ENCODE assay signal across 10 cellular contexts in genomic region chrX:132071260-132071659, GRCh38. TPM values are rescaled to one million over a fixed set of nuclear protein-coding genes. Genes with fewer than 3 reads are reported as not detected.
A peak's percentile ranks its signal among the peaks of the same experiment; 100 is the strongest.
DNase-seq lines count a peak whose midpoint lies in the region; ATAC-seq and TF ChIP-seq lines count a peak whose summit lies in the region.
"Had no signal": no experiment of that assay in that cellular context is flagged by ENCODE, and none has a peak within 500 bp of the region (broad histone marks: within the 10 kb centered on the region; RNA-seq: fewer than 3 reads in every experiment).

No MANE protein-coding gene starts in this region.

- no peak overlapping the region for H3K4me2 ChIP-seq in mammary epithelial cell (ENCODE audit: insufficient read depth, low read depth, low read length)

- H3K4me1 Mint-ChIP-seq in T-helper 2 cell treated with Interferon-gamma antibody and Interleukin-4, amounts not matched to agents 5 μg/mL and 100 μg/mL, for 36 hours (ENCODE audit: low read depth), result no peaks in the 10 kb centered on the region
- H3K4me1 Mint-ChIP-seq in activated T-helper 2 cell treated with anti-CD3 and anti-CD28 coated beads, Interferon-gamma antibody, Interleukin-2, Interleukin-4, amounts not matched to agents 10 μg/mL and 5 μg/mL and 100 μg/mL, durations not matched to agents 14 hours and 24 hours and 36 hours (ENCODE audit: low read depth), result no peaks in the 10 kb centered on the region

- H3K4me3 Mint-ChIP-seq in T-helper 2 cell treated with Interferon-gamma antibody and Interleukin-4, amounts not matched to agents 5 μg/mL and 100 μg/mL, for 36 hours, result no peak overlapping the region
- no peak overlapping the region for H3K4me3 Mint-ChIP-seq in activated T-helper 2 cell treated with anti-CD3 and anti-CD28 coated beads, Interferon-gamma antibody, Interleukin-2, Interleukin-4, amounts not matched to agents 10 μg/mL and 5 μg/mL and 100 μg/mL, durations not matched to agents 14 hours and 24 hours and 36 hours (ENCODE audit: low read depth)
- H3K4me3 Mint-ChIP-seq: activated T-cell treated with anti-CD3 and anti-CD28 coated beads, Interleukin-2, amount 50 U/mL, for 72 hours had no signal

- no peak for ATAC-seq in lower lobe of right lung
- ATAC-seq in HG03025 (IDR thresholded peaks at IDR 0.05; ENCODE audit: low FRiP score, unreplicated experiment), result no peak
- ATAC-seq in HG03565 (IDR thresholded peaks at IDR 0.05; ENCODE audit: unreplicated experiment), result no peak
- ATAC-seq: activated T-cell treated with anti-CD3 and anti-CD28 coated beads, Interleukin-2, amount 50 U/mL, for 72 hours had no signal

- peak; percentile 13 for DNase-seq in D341Med (ENCODE audit: low spot score)
- DNase-seq in LNCaP clone FGC (ENCODE audit: low read depth), result no peak
- DNase-seq in mammary epithelial cell, result peak; percentile 7
- no peak for DNase-seq in lower lobe of right lung
- no peak for DNase-seq in T-helper 2 cell treated with Interferon-gamma antibody and Interleukin-4, amounts not matched to agents 5 μg/mL and 100 μg/mL, for 36 hours (ENCODE audit: low spot score)
- DNase-seq in activated T-helper 2 cell treated with anti-CD3 and anti-CD28 coated beads, Interferon-gamma antibody, Interleukin-2, Interleukin-4, amounts not matched to agents 10 μg/mL and 5 μg/mL and 100 μg/mL, durations not matched to agents 14 hours and 24 hours and 36 hours (ENCODE audit: low spot score), result no peak
- DNase-seq: activated T-cell treated with anti-CD3 and anti-CD28 coated beads, Interleukin-2, amount 50 U/mL, for 72 hours; NCI-H526 treated with DMSO at 0.1 percent for 48 hours had no signal

- dilution Hi-C loops in mammary epithelial cell (cut with HindIII; ENCODE audit: low sequenced_read_pairs), result no loop called here

- H3K27me3 ChIP-seq in mammary epithelial cell (ENCODE audit: insufficient read depth, low read length) (no peaks in the 10 kb centered on the region), lower lobe of right lung (ENCODE audit: low read depth) (no peaks in the 10 kb centered on the region)

- H3K27ac Mint-ChIP-seq in T-helper 2 cell treated with Interferon-gamma antibody and Interleukin-4, amounts not matched to agents 5 μg/mL and 100 μg/mL, for 36 hours, result no peak overlapping the region
- no peak overlapping the region for H3K27ac Mint-ChIP-seq in activated T-helper 2 cell treated with anti-CD3 and anti-CD28 coated beads, Interferon-gamma antibody, Interleukin-2, Interleukin-4, amounts not matched to agents 10 μg/mL and 5 μg/mL and 100 μg/mL, durations not matched to agents 14 hours and 24 hours and 36 hours
- H3K27ac Mint-ChIP-seq: activated T-cell treated with anti-CD3 and anti-CD28 coated beads, Interleukin-2, amount 50 U/mL, for 72 hours had no signal

- CTCF ChIA-PET in mammary epithelial cell (lab: Charles Lee; ENCODE audit: low non-redundant PET), result interaction anchor here (0.7 kb wide), 1 partner anchor 212 kb away, joined by 5 read pairs; no protein-coding TSS in a partner anchor

- peaks cover 16% of the 10 kb centered on the region for H3K36me3 Mint-ChIP-seq in T-helper 2 cell treated with Interferon-gamma antibody and Interleukin-4, amounts not matched to agents 5 μg/mL and 100 μg/mL, for 36 hours (ENCODE audit: low read depth)
- H3K36me3 Mint-ChIP-seq in activated T-helper 2 cell treated with anti-CD3 and anti-CD28 coated beads, Interferon-gamma antibody, Interleukin-2, Interleukin-4, amounts not matched to agents 10 μg/mL and 5 μg/mL and 100 μg/mL, durations not matched to agents 14 hours and 24 hours and 36 hours (ENCODE audit: low read depth), result peaks cover 34% of the 10 kb centered on the region

- TF ChIP-seq CTCF in LNCaP clone FGC (IDR thresholded peaks at IDR 0.05; ENCODE audit: control insufficient read depth, extremely low read depth, insufficient read depth) (peak; percentile 31), mammary epithelial cell (conservative IDR thresholded peaks at IDR 0.05 in 1 of 2, IDR thresholded peaks at IDR 0.05 in 1 of 2; ENCODE audit: extremely low read depth in 1 of 2, insufficient read depth in 1 of 2, low read depth in 1 of 2, low read length in 2 of 2) (peak; percentile 22 to 43), lower lobe of right lung (IDR thresholded peaks at IDR 0.05) (peak; percentile 13)

- no peaks in the 10 kb centered on the region for H3K79me2 ChIP-seq in mammary epithelial cell (ENCODE audit: insufficient read depth, low read length)

- no TSS peak for BruUV-seq in mammary epithelial cell (replicated peaks; lab: Mats Ljungman, UMichigan)

- H3K9ac ChIP-seq in mammary epithelial cell (ENCODE audit: insufficient read depth, low read length), result no peak overlapping the region

- H3K27ac ChIP-seq in mammary epithelial cell (ENCODE audit: insufficient read depth, low read depth, low read length), result no peak overlapping the region
- H3K27ac ChIP-seq in lower lobe of right lung, result no peak overlapping the region

- no peak overlapping the region for H2AFZ ChIP-seq in mammary epithelial cell (ENCODE audit: low read depth, low read length)

- no peaks in the 10 kb centered on the region for H3K27me3 Mint-ChIP-seq in T-helper 2 cell treated with Interferon-gamma antibody and Interleukin-4, amounts not matched to agents 5 μg/mL and 100 μg/mL, for 36 hours (ENCODE audit: low read depth)
- no peaks in the 10 kb centered on the region for H3K27me3 Mint-ChIP-seq in activated T-helper 2 cell treated with anti-CD3 and anti-CD28 coated beads, Interferon-gamma antibody, Interleukin-2, Interleukin-4, amounts not matched to agents 10 μg/mL and 5 μg/mL and 100 μg/mL, durations not matched to agents 14 hours and 24 hours and 36 hours (ENCODE audit: low read depth)

- H4K20me1 ChIP-seq in mammary epithelial cell (ENCODE audit: insufficient read depth, low read length), result no peaks in the 10 kb centered on the region

- in situ Hi-C loops in mammary epithelial cell (cut with MboI; ENCODE audit: low sequenced_read_pairs in 2 of 2), result loop anchor here in 1 of 2 donors (10.0 kb wide), 1 partner anchor 206 kb away; no protein-coding TSS in a partner anchor

- intact Hi-C loops in mammary epithelial cell (cut with micrococcal nuclease) (loop anchor here (1.0 kb wide), 1 partner anchor 230 kb away; no protein-coding TSS in a partner anchor), lower lobe of right lung (cut with DNase I) (no loop called here)
- intact Hi-C loops in activated T-helper 2 cell treated with anti-CD3 and anti-CD28 coated beads, Interferon-gamma antibody, Interleukin-2, Interleukin-4, amounts not matched to agents 10 μg/mL and 5 μg/mL and 100 μg/mL, durations not matched to agents 14 hours and 24 hours and 36 hours (cut with micrococcal nuclease), result loop anchor here (5.0 kb wide), 1 partner anchor 219 kb away; no protein-coding TSS in a partner anchor

- no peaks in the 10 kb centered on the region for H3K9me3 Mint-ChIP-seq in T-helper 2 cell treated with Interferon-gamma antibody and Interleukin-4, amounts not matched to agents 5 μg/mL and 100 μg/mL, for 36 hours
- no peaks in the 10 kb centered on the region for H3K9me3 Mint-ChIP-seq in activated T-helper 2 cell treated with anti-CD3 and anti-CD28 coated beads, Interferon-gamma antibody, Interleukin-2, Interleukin-4, amounts not matched to agents 10 μg/mL and 5 μg/mL and 100 μg/mL, durations not matched to agents 14 hours and 24 hours and 36 hours
- H3K9me3 Mint-ChIP-seq: activated T-cell treated with anti-CD3 and anti-CD28 coated beads, Interleukin-2, amount 50 U/mL, for 72 hours had no signal

- H3K4me3 ChIP-seq in LNCaP clone FGC (ENCODE audit: low read depth, low read length) (no peak overlapping the region), mammary epithelial cell (replicated peaks in 1 of 3; ENCODE audit: insufficient read depth in 1 of 3, low read depth in 2 of 3, low read length in 3 of 3) (no peak overlapping the region), lower lobe of right lung (no peak overlapping the region)

- no peaks in the 10 kb centered on the region for H3K4me1 ChIP-seq in mammary epithelial cell (ENCODE audit: insufficient read depth, low read length)
- no peaks in the 10 kb centered on the region for H3K4me1 ChIP-seq in lower lobe of right lung

- no peaks in the 10 kb centered on the region for H3K9me3 ChIP-seq in mammary epithelial cell (replicated peaks; ENCODE audit: insufficient read depth, low read length)
- no peaks in the 10 kb centered on the region for H3K9me3 ChIP-seq in lower lobe of right lung

- H3K36me3 ChIP-seq in mammary epithelial cell (ENCODE audit: insufficient read depth, low read length) (no peaks in the 10 kb centered on the region), lower lobe of right lung (peaks cover 9% of the 10 kb centered on the region)

RNA-seq across cellular contexts. Expression of gene STK26, which starts 48.2 kb away (rescaled TPM):
- total RNA-seq in mammary epithelial cell (10 to 100 TPM; 45.3 to 72.7 TPM), lower lobe of right lung (10.6 TPM)
- polyA plus RNA-seq in mammary epithelial cell, result 22.0 TPM
- polyA minus RNA-seq in mammary epithelial cell, result 16.1 TPM
- total RNA-seq in activated T-helper 2 cell treated with anti-CD3 and anti-CD28 coated beads, Interferon-gamma antibody, Interleukin-2, Interleukin-4, amounts not matched to agents 10 μg/mL and 5 μg/mL and 100 μg/mL, durations not matched to agents 14 hours and 24 hours and 36 hours, result 108 and 115 TPM in 2 replicates

RNA-seq across cellular contexts. Expression of gene FRMD7, which starts 56.6 kb away (rescaled TPM):
- under 1 TPM in 1 of 2 donors, not detected in 1; 0.50 TPM for total RNA-seq in mammary epithelial cell
- polyA plus RNA-seq in mammary epithelial cell, result not detected
- not detected for polyA minus RNA-seq in mammary epithelial cell
- not detected for total RNA-seq in lower lobe of right lung
- not detected in 2 replicates for total RNA-seq in activated T-helper 2 cell treated with anti-CD3 and anti-CD28 coated beads, Interferon-gamma antibody, Interleukin-2, Interleukin-4, amounts not matched to agents 10 μg/mL and 5 μg/mL and 100 μg/mL, durations not matched to agents 14 hours and 24 hours and 36 hours
- total RNA-seq: activated T-cell treated with anti-CD3 and anti-CD28 coated beads, Interleukin-2, amount 50 U/mL, for 72 hours had no signal

Comparison
In these comparisons a context has a peak if more than half of its experiments do, and no peak if none do; other contexts are left out.
1. DNase-seq: peak in D341Med (single experiment) and mammary epithelial cell (single experiment); none in LNCaP clone FGC (single experiment), lower lobe of right lung (single experiment), T-helper 2 cell treated with Interferon-gamma antibody and Interleukin-4, amounts not matched to agents 5 μg/mL and 100 μg/mL, for 36 hours (single experiment) and activated T-helper 2 cell treated with anti-CD3 and anti-CD28 coated beads, Interferon-gamma antibody, Interleukin-2, Interleukin-4, amounts not matched to agents 10 μg/mL and 5 μg/mL and 100 μg/mL, durations not matched to agents 14 hours and 24 hours and 36 hours (single experiment).
2. Peak in every context shown above with its lines, with median percentiles within 50 percentile points of each other: CTCF ChIP-seq.